In the genomic region with DNA sequence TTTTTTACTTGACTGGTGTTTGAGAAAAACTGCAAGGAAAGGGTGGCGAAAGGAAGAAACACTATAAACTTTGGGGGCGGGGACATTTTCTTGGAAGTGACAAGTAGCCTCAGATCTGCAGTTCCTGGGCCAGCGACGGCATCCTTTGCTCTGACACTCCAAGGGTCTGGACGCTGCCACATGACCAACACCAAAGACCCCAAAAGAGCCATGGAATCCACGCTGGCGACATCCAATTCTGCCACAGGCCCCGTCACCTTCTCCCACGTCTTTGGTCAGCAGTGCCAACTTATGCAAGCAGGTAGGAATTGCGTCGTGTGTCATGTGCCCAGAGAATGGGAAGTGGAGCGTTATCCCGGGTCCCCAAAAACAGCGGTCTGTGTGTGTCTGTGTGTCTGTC, we compare ENCODE assay signal across 11 cellular contexts.
DNase-seq lines count a peak whose midpoint lies in the region.
"Had no signal": no experiment of that assay in that cellular context is flagged by ENCODE, and none has a peak within 500 bp of the region (broad histone marks: within the 10 kb centered on the region; RNA-seq: fewer than 3 reads in every experiment).

No MANE protein-coding gene starts in this region.

- DNase-seq in retina (peak; percentile 39), hepatic stellate cell (ENCODE audit: low spot score) (no peak), HuH-7 (ENCODE audit: low spot score) (no peak), NCI-H2196 (lab: John Stamatoyannopoulos, UW; ENCODE audit: unreplicated experiment) (no peak), DMS53 (lab: John Stamatoyannopoulos, UW) (no peak)
- DNase-seq: activated CD4-positive, alpha-beta T cell treated with anti-CD3 and anti-CD28 coated beads, Interleukin-2, amount 50 U/mL, for 4 hours; activated naive CD4-positive, alpha-beta T cell treated with anti-CD3 and anti-CD28 coated beads, Interleukin-2, amount 10 ng/mL, durations not matched to agents 7 days and 5 days; NCI-H748 treated with DMSO at 0.1 percent for 48 hours had no signal

- H3K4me3 ChIP-seq in BLaER1 (peak overlapping the region; percentile 59), iPS-18c (ENCODE audit: insufficient read depth, low read depth, low read length) (peak overlapping the region; percentile 62)

- H3K27me3 ChIP-seq in BLaER1, result peaks cover 47% of the 10 kb centered on the region

- peak overlapping the region; percentile 72 for H3K4me2 ChIP-seq in BLaER1

- H3K36me3 ChIP-seq in BLaER1, result no peaks in the 10 kb centered on the region

- H3K9me3 ChIP-seq in BLaER1, result peaks cover 21% of the 10 kb centered on the region
- H3K9me3 ChIP-seq in iPS-18c (ENCODE audit: control insufficient read depth, insufficient read depth, low read length), result peaks cover 2% of the 10 kb centered on the region

- H3K9ac ChIP-seq in BLaER1, result no peak overlapping the region

- no peak overlapping the region for H3K27ac ChIP-seq in BLaER1
- peak overlapping the region; percentile 8 for H3K27ac ChIP-seq in angular gyrus (ENCODE audit: low read depth, low read length)

- peaks cover 5% of the 10 kb centered on the region; the same call in 1 of the 2 replicates for H4K20me1 ChIP-seq in BLaER1

- peaks cover 11% of the 10 kb centered on the region; the same call in 1 of the 2 replicates for H3K4me1 ChIP-seq in BLaER1
